Comparison of ENCODE assay signal across 23 cellular contexts in genomic region chr6:106555767-106556166, GRCh38.
DNase-seq lines count a peak whose midpoint lies in the region; ATAC-seq, FAIRE-seq and TF ChIP-seq lines count a peak whose summit lies in the region.
"Had no signal": no experiment of that assay in that cellular context is flagged by ENCODE, and none has a peak within 500 bp of the region (broad histone marks: within the 10 kb centered on the region; RNA-seq: fewer than 3 reads in every experiment).

No MANE protein-coding gene starts in this region.

- peaks cover 54% of the 10 kb centered on the region for H3K36me3 Mint-ChIP-seq in activated naive CD8-positive, alpha-beta T cell treated with anti-CD3 and anti-CD28 coated beads, Interleukin-2, amount 50 U/mL, for 24 hours (ENCODE audit: low read depth)
- peaks cover 22% of the 10 kb centered on the region for H3K36me3 Mint-ChIP-seq in activated naive CD8-positive, alpha-beta T cell treated with anti-CD3 and anti-CD28 coated beads for 36 hours

- H3K27ac Mint-ChIP-seq in activated naive CD8-positive, alpha-beta T cell treated with anti-CD3 and anti-CD28 coated beads, Interleukin-2, amount 50 U/mL, for 24 hours: no peak overlapping the region
- H3K27ac Mint-ChIP-seq in activated naive CD8-positive, alpha-beta T cell treated with anti-CD3 and anti-CD28 coated beads for 36 hours: no peak overlapping the region
- H3K27ac Mint-ChIP-seq: CD8-positive, alpha-beta T cell had no signal

- DNase-seq in GM19239 (ENCODE audit: insufficient read length, low spot score) (no peak), bronchial epithelial cell (ENCODE audit: low read depth) (peak; percentile 31)
- DNase-seq in stimulated activated CD4-positive, alpha-beta T cell treated with anti-CD3 and anti-CD28 coated beads, Interleukin-4, amount 100 ng/mL, for 24 hours: no peak
- no peak for DNase-seq in activated naive CD8-positive, alpha-beta T cell treated with anti-CD3 and anti-CD28 coated beads, Interleukin-2, amount 50 U/mL, for 24 hours
- no peak for DNase-seq in activated naive CD8-positive, alpha-beta T cell treated with anti-CD3 and anti-CD28 coated beads for 36 hours
- DNase-seq: CD8-positive, alpha-beta T cell; DMS 273 treated with DMSO at 0.1 percent for 48 hours; DMS79; GDM1; H7; NCI-H1105; NCI-H146; NCI-H1930; NCI-H524 treated with DMSO at 0.1 percent for 48 hours; NCI-H774; Right ventricle myocardium superior had no signal

- no peak for TF ChIP-seq CTCF in 22Rv1 (IDR thresholded peaks at IDR 0.05)
- no peak for TF ChIP-seq CTCF in bronchial epithelial cell (IDR thresholded peaks at IDR 0.05; ENCODE audit: insufficient read depth, low read length, severe bottlenecking)
- TF ChIP-seq CTCF in neutrophil (IDR thresholded peaks at IDR 0.05): no peak

- H3K9me3 ChIP-seq in neutrophil: no peaks in the 10 kb centered on the region
- H3K9me3 ChIP-seq: Caco-2 had no signal

- no peak for ATAC-seq in activated naive CD8-positive, alpha-beta T cell treated with anti-CD3 and anti-CD28 coated beads, Interleukin-2, amount 50 U/mL, for 24 hours
- ATAC-seq: HepG2 had no signal

- peak; percentile 26 for FAIRE-seq in GM19239 (lab: Jason Lieb, UNC)
- FAIRE-seq in bronchial epithelial cell (lab: Jason Lieb, UNC): no peak
- FAIRE-seq: GM12892 had no signal

- H3K4me1 Mint-ChIP-seq in activated naive CD8-positive, alpha-beta T cell treated with anti-CD3 and anti-CD28 coated beads, Interleukin-2, amount 50 U/mL, for 24 hours: peaks cover 32% of the 10 kb centered on the region
- peaks cover 16% of the 10 kb centered on the region for H3K4me1 Mint-ChIP-seq in activated naive CD8-positive, alpha-beta T cell treated with anti-CD3 and anti-CD28 coated beads for 36 hours

- no peaks in the 10 kb centered on the region for H3K27me3 ChIP-seq in bronchial epithelial cell (ENCODE audit: control insufficient read depth, insufficient read depth, low read length)
- H3K27me3 ChIP-seq in neutrophil: no peaks in the 10 kb centered on the region
- H3K27me3 ChIP-seq: BLaER1 treated with 17β-estradiol and CSF1 and Interleukin-3, amounts not matched to agents 10 nM and 100 nM had no signal

- peak overlapping the region; percentile 0; the same call in 1 of the 2 replicates for H3K27ac ChIP-seq in 22Rv1
- peak overlapping the region; percentile 4 for H3K27ac ChIP-seq in neutrophil
- H3K27ac ChIP-seq: BLaER1 treated with 17β-estradiol and CSF1 and Interleukin-3, amounts not matched to agents 10 nM and 100 nM; GM23248 had no signal

- no peaks in the 10 kb centered on the region for H3K27me3 Mint-ChIP-seq in activated naive CD8-positive, alpha-beta T cell treated with anti-CD3 and anti-CD28 coated beads, Interleukin-2, amount 50 U/mL, for 24 hours
- no peaks in the 10 kb centered on the region for H3K27me3 Mint-ChIP-seq in activated naive CD8-positive, alpha-beta T cell treated with anti-CD3 and anti-CD28 coated beads for 36 hours

- peaks cover 17 to 19% of the 10 kb centered on the region in 2 experiments for H3K4me1 ChIP-seq in neutrophil (ENCODE audit: control insufficient read depth in 1 of 2, insufficient read depth in 1 of 2, low read depth in 1 of 2, low read length in 1 of 2)
- H3K4me1 ChIP-seq: Caco-2 had no signal

- H3K4me3 ChIP-seq in bronchial epithelial cell (ENCODE audit: low read depth, low read length) (no peak overlapping the region), neutrophil (ENCODE audit: low read depth in 1 of 2, low read length in 1 of 2) (no peak overlapping the region)
- H3K4me3 ChIP-seq: BLaER1 treated with 17β-estradiol and CSF1 and Interleukin-3, amounts not matched to agents 10 nM and 100 nM; GM23248 had no signal

- peaks cover 25% of the 10 kb centered on the region for H3K36me3 ChIP-seq in bronchial epithelial cell (ENCODE audit: control insufficient read depth, insufficient read depth, low read length)
- peaks cover 88% of the 10 kb centered on the region for H3K36me3 ChIP-seq in neutrophil

- peaks cover 3% of the 10 kb centered on the region for H3K9me3 Mint-ChIP-seq in activated naive CD8-positive, alpha-beta T cell treated with anti-CD3 and anti-CD28 coated beads, Interleukin-2, amount 50 U/mL, for 24 hours
- H3K9me3 Mint-ChIP-seq in activated naive CD8-positive, alpha-beta T cell treated with anti-CD3 and anti-CD28 coated beads for 36 hours: peaks cover 3% of the 10 kb centered on the region
- H3K9me3 Mint-ChIP-seq: CD8-positive, alpha-beta T cell had no signal

- H3K4me3 Mint-ChIP-seq in activated naive CD8-positive, alpha-beta T cell treated with anti-CD3 and anti-CD28 coated beads, Interleukin-2, amount 50 U/mL, for 24 hours: no peak overlapping the region
- no peak overlapping the region for H3K4me3 Mint-ChIP-seq in activated naive CD8-positive, alpha-beta T cell treated with anti-CD3 and anti-CD28 coated beads for 36 hours
- H3K4me3 Mint-ChIP-seq: CD8-positive, alpha-beta T cell had no signal
